ENCODE assay signal across 9 cellular contexts in the genomic region with DNA sequence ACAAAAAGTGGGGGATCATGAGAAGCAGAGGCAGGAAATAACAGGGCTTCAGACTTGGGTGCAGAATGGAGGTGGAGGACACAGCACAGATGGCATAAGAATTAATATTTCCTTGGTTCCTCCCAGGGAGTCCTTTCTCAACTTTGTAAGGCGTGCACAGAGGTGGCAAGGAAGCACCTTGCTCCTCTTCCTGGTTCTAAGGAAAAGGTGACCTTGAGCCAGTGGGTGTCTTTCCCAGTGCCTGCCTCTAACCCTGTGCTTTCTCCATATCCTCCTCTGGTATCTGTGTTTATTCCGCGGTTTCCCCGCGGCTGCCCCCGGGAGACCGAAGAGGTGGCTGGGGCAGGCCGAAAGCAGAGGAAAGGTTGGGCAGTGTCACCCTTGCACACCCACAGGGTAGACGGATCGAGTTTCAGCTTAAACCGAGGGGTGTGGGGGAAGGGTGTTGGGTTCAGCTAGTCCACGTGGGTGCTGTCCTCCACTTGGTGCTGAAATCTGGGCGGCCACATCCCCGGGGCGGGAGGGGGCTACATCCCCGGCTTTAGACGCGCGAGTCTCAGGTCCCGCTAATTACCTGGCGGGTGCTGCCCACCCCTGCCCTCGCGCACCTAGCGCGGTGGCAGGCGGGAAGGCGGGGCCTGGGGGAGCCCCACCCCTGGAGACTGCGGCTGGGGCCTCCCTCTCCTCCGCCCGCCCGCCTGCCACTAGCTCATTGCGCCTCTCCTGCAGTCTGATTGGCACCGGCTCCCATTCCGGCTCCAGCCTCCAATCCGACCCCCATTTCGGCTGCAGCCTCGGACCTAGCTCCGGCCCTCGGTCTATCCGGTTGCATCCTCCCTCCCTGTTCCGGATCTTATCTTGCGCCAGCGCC. TPM values are rescaled to one million over a fixed set of nuclear protein-coding genes. Genes with fewer than 3 reads are reported as not detected.
DNase-seq lines count a peak whose midpoint lies in the region; ATAC-seq, FAIRE-seq and TF ChIP-seq lines count a peak whose summit lies in the region.
"Not testable (repeated sequence)": the region's sequence is repeated elsewhere in the genome, so short reads cannot be mapped to it uniquely, and the experiment has no call there.
"Had no signal": no experiment of that assay in that cellular context is flagged by ENCODE, and none has a peak within 500 bp of the region (broad histone marks: within the 10 kb centered on the region; RNA-seq: fewer than 3 reads in every experiment).

Gene CKMT1A (plus strand): TSS at position 712 of the 871 bp plus-strand sequence. CDS start 192 bp downstream, outside the sequence.

- H3K4me2 ChIP-seq in PC-3 (ENCODE audit: low read length); HepG2 (ENCODE audit: low read depth, low read length): not testable (repeated sequence)

- not testable (repeated sequence) for H3K4me1 ChIP-seq in PC-3 (ENCODE audit: insufficient read depth, low read length); HepG2 (ENCODE audit: insufficient read depth, low read length)

- H3K4me1 Mint-ChIP-seq in activated CD8-positive, alpha-beta T cell treated with anti-CD3 and anti-CD28 coated beads for 36 hours (ENCODE audit: low read depth); MCF 10A (ENCODE audit: insufficient read depth, unreplicated experiment); glutamatergic neuron (ENCODE audit: low read depth, unreplicated experiment); type B pancreatic cell (ENCODE audit: unreplicated experiment): not testable (repeated sequence)

- CTCF ChIA-PET in PC-3 (lab: Charles Lee); activated CD8-positive, alpha-beta T cell treated with anti-CD3 and anti-CD28 coated beads for 36 hours (lab: Charles Lee); MCF 10A (lab: Yijun Ruan, JAX); HepG2 (lab: Yijun Ruan, JAX; ENCODE audit: low intra/inter-chr PET ratio, low total read pairs): not testable (repeated sequence)

- not testable (repeated sequence) for H3K4me3 ChIP-seq in PC-3 (ENCODE audit: low read length); HepG2 (replicated peaks in 1 of 3; ENCODE audit: insufficient read depth in 1 of 3, low read depth in 2 of 3, low read length in 3 of 3)

- no CpG with 5 or more reads among the region's 43 CpGs for WGBS in HepG2 (ENCODE audit: low lambda C conversion rate)

- not testable (repeated sequence) for H3K27me3 ChIP-seq in PC-3 (ENCODE audit: low read length); HepG2 (ENCODE audit: control insufficient read depth in 1 of 2, insufficient read depth in 2 of 2, low read length in 2 of 2)

- H3K27ac ChIP-seq in PC-3 (ENCODE audit: low read length); HepG2 (ENCODE audit: extremely low read length, insufficient read depth, low read length): not testable (repeated sequence)

- ATAC-seq in PC-3 = peak; percentile 58
- ATAC-seq in activated CD8-positive, alpha-beta T cell treated with anti-CD3 and anti-CD28 coated beads for 36 hours = peak; percentile 40
- peak; percentile 68 for ATAC-seq in HepG2
- peak; percentile 37 for ATAC-seq in omental fat pad (ENCODE audit: low FRiP score)

- H3K9me2 ChIP-seq in PC-3 (replicated peaks; ENCODE audit: low read length) = not testable (repeated sequence)

- intact Hi-C loops in PC-3 (cut with micrococcal nuclease); activated CD8-positive, alpha-beta T cell treated with anti-CD3 and anti-CD28 coated beads for 36 hours (cut with micrococcal nuclease); MCF 10A (cut with micrococcal nuclease); HepG2 (cut with micrococcal nuclease; ENCODE audit: unreplicated experiment): not testable (repeated sequence)

- peak; percentile 71 for FAIRE-seq in HepG2 (lab: Jason Lieb, UNC)

- H3K9me3 Mint-ChIP-seq in activated CD8-positive, alpha-beta T cell treated with anti-CD3 and anti-CD28 coated beads for 36 hours; MCF 10A (ENCODE audit: unreplicated experiment); glutamatergic neuron (ENCODE audit: unreplicated experiment); type B pancreatic cell: not testable (repeated sequence)

- not testable (repeated sequence) for H3K9me3 ChIP-seq in PC-3 (ENCODE audit: low read length); HepG2 (ENCODE audit: low read length)

- not testable (repeated sequence) for H3K4me3 Mint-ChIP-seq in activated CD8-positive, alpha-beta T cell treated with anti-CD3 and anti-CD28 coated beads for 36 hours; MCF 10A (ENCODE audit: unreplicated experiment); glutamatergic neuron (ENCODE audit: unreplicated experiment); type B pancreatic cell

- not testable (repeated sequence) for TF ChIP-seq EP300 in HepG2 (IDR thresholded peaks at IDR 0.05; ENCODE audit: low read depth in 2 of 2, low read length in 2 of 2); HepG2 (CRISPR knock-in tag; IDR thresholded peaks at IDR 0.05; ENCODE audit: borderline replicate concordance)

- H3K9ac ChIP-seq in PC-3 (ENCODE audit: low read length); HepG2 (ENCODE audit: insufficient read depth, low read depth, low read length): not testable (repeated sequence)

- TF ChIP-seq RAD21 in HepG2 (CRISPR knock-in tag; IDR thresholded peaks at IDR 0.05) = not testable (repeated sequence)

- in situ Hi-C loops in HepG2 (cut with HindIII; ENCODE audit: extremely low pct_ligation_motif_present, low pct_unique_long_range_greater_than_20kb) = not testable (repeated sequence)

- H3K27me3 Mint-ChIP-seq in activated CD8-positive, alpha-beta T cell treated with anti-CD3 and anti-CD28 coated beads for 36 hours = peaks cover 11% of the 10 kb centered on the region
- not testable (repeated sequence) for H3K27me3 Mint-ChIP-seq in MCF 10A (ENCODE audit: insufficient read depth, unreplicated experiment); glutamatergic neuron (ENCODE audit: unreplicated experiment); type B pancreatic cell

- H3K27ac Mint-ChIP-seq in activated CD8-positive, alpha-beta T cell treated with anti-CD3 and anti-CD28 coated beads for 36 hours; MCF 10A (ENCODE audit: low read depth, unreplicated experiment); glutamatergic neuron (ENCODE audit: unreplicated experiment); type B pancreatic cell: not testable (repeated sequence)

- POLR2A ChIA-PET in PC-3 (lab: Charles Lee; ENCODE audit: unreplicated experiment); activated CD8-positive, alpha-beta T cell treated with anti-CD3 and anti-CD28 coated beads for 36 hours (lab: Charles Lee); MCF 10A (lab: Yijun Ruan, JAX); HepG2 (lab: Yijun Ruan, JAX): not testable (repeated sequence)

- TF ChIP-seq POLR2A in HepG2 (IDR thresholded peaks at IDR 0.05; ENCODE audit: insufficient read depth in 1 of 2, low read depth in 2 of 2, low read length in 2 of 2) = not testable (repeated sequence)

- H2AFZ ChIP-seq in PC-3 (ENCODE audit: low read length); HepG2 (ENCODE audit: low read length): not testable (repeated sequence)

- not testable (repeated sequence) for BruUV-seq in PC-3 (replicated peaks; lab: Mats Ljungman, UMichigan); MCF 10A (replicated peaks; lab: Mats Ljungman, UMichigan); HepG2 (replicated peaks; lab: Mats Ljungman, UMichigan)

- not testable (repeated sequence) for H3K36me3 ChIP-seq in PC-3 (ENCODE audit: low read depth, low read length); HepG2 (replicated peaks in 1 of 2; ENCODE audit: control insufficient read depth in 1 of 2, insufficient read depth in 2 of 2, low read length in 2 of 2)

- not testable (repeated sequence) for H3K36me3 Mint-ChIP-seq in activated CD8-positive, alpha-beta T cell treated with anti-CD3 and anti-CD28 coated beads for 36 hours (ENCODE audit: low read depth); glutamatergic neuron (ENCODE audit: unreplicated experiment); type B pancreatic cell
- peaks cover 11% of the 10 kb centered on the region for H3K36me3 Mint-ChIP-seq in MCF 10A (ENCODE audit: insufficient read depth, unreplicated experiment)

- DNase-seq in PC-3; activated CD8-positive, alpha-beta T cell treated with anti-CD3 and anti-CD28 coated beads for 36 hours; MCF 10A (ENCODE audit: unreplicated experiment); glutamatergic neuron; HepG2 (ENCODE audit: low spot score); omental fat pad (ENCODE audit: low spot score); type B pancreatic cell (ENCODE audit: extremely low spot score, unreplicated experiment): not testable (repeated sequence)

- H4K20me1 ChIP-seq in PC-3 (ENCODE audit: low read length); HepG2 (ENCODE audit: insufficient read depth, low read length): not testable (repeated sequence)

- H3K79me2 ChIP-seq in PC-3 (ENCODE audit: low read length); HepG2 (ENCODE audit: insufficient read depth, low read length): not testable (repeated sequence)

- TF ChIP-seq CTCF in PC-3 (conservative IDR thresholded peaks at IDR 0.05; ENCODE audit: low read depth, low read length); activated CD8-positive, alpha-beta T cell treated with anti-CD3 and anti-CD28 coated beads for 36 hours (IDR thresholded peaks at IDR 0.05); MCF 10A (IDR thresholded peaks at IDR 0.05; ENCODE audit: unreplicated experiment); glutamatergic neuron (IDR thresholded peaks at IDR 0.05; ENCODE audit: partially characterized antibody, unreplicated experiment); HepG2 (CRISPR knock-in tag; IDR thresholded peaks at IDR 0.05); omental fat pad (IDR thresholded peaks at IDR 0.05); type B pancreatic cell (conservative IDR thresholded peaks at IDR 0.05): not testable (repeated sequence)

- H3F3A ChIP-seq in PC-3 (ENCODE audit: low read length, unreplicated experiment) = not testable (repeated sequence)

RNA-seq across cellular contexts. Expression of gene CKMT1A, which starts in this region (rescaled TPM):
- total RNA-seq in PC-3 (2014; rRNA removed) = 1.7 and 4.4 TPM in 2 replicates
- total RNA-seq in activated CD8-positive, alpha-beta T cell treated with anti-CD3 and anti-CD28 coated beads for 36 hours = under 1 TPM; 0.32 to 0.38 TPM
- 11.4 and 27.5 TPM in 2 replicates for total RNA-seq in MCF 10A (2022)
- 15.7 TPM for total RNA-seq in glutamatergic neuron (ENCODE audit: unreplicated experiment)
- total RNA-seq in HepG2 (2016; rRNA removed; fragmentation: Illumina TruSeq; extraction: Trizol) = 0.13 TPM in 1 of 2 replicates, not detected in the other
- not detected in 2 replicates for total RNA-seq in HepG2 (2016; cell fraction: cytosol; rRNA removed; fragmentation: Illumina TruSeq; extraction: Trizol; ENCODE audit: low read depth)
- total RNA-seq in HepG2 (2016; cell fraction: insoluble cytoplasmic fraction; rRNA removed; fragmentation: Illumina TruSeq; extraction: Trizol) = 0.22 TPM in 1 of 2 replicates, not detected in the other
- total RNA-seq in HepG2 (2016; cell fraction: membrane; rRNA removed; fragmentation: Illumina TruSeq; extraction: Trizol) = not detected in 2 replicates
- 0.41 TPM in 1 of 2 replicates, not detected in the other for total RNA-seq in HepG2 (2016; cell fraction: nucleus; rRNA removed; fragmentation: Illumina TruSeq; extraction: Trizol)
- polyA plus RNA-seq in HepG2 (2011; rRNA removed) = 0.46 TPM in 1 of 2 replicates, not detected in the other
- polyA plus RNA-seq in HepG2 (2011; cell fraction: cytosol; rRNA removed) = 0.03 and 0.27 TPM in 2 replicates
- polyA plus RNA-seq in HepG2 (2011; cell fraction: nucleus; rRNA removed) = 0.11 and 0.23 TPM in 2 replicates
- polyA plus RNA-seq in HepG2 (2012) = 0.17 and 0.34 TPM in 2 replicates
- 0.09 and 0.27 TPM in 2 replicates for polyA plus RNA-seq in HepG2 (2016; cell fraction: cytosol; fragmentation: Illumina TruSeq; extraction: Trizol; ENCODE audit: low read depth)
- 0.20 and 0.40 TPM in 2 replicates for polyA plus RNA-seq in HepG2 (2016; cell fraction: insoluble cytoplasmic fraction; fragmentation: Illumina TruSeq; extraction: Trizol; ENCODE audit: low read depth)
- 0.12 TPM in 1 of 2 replicates, not detected in the other for polyA plus RNA-seq in HepG2 (2016; cell fraction: membrane; fragmentation: Illumina TruSeq; extraction: Trizol; ENCODE audit: low read depth)
- polyA plus RNA-seq in HepG2 (2016; cell fraction: nucleus; fragmentation: Illumina TruSeq; extraction: Trizol; ENCODE audit: insufficient read depth, low read depth) = 1.4 TPM in 1 of 2 replicates, not detected in the other
- polyA minus RNA-seq in HepG2 (2011; rRNA and poly(A)+ RNA removed; ENCODE audit: low replicate concordance) = 1.8 and 2.1 TPM in 2 replicates
- 0.70 TPM in 1 of 2 replicates, not detected in the other for polyA minus RNA-seq in HepG2 (2011; cell fraction: cytosol; rRNA and poly(A)+ RNA removed)
- polyA minus RNA-seq in HepG2 (2011; cell fraction: nucleus; rRNA and poly(A)+ RNA removed) = not detected in 2 replicates
- 1 to 10 TPM in 3 of 4 donors, under 1 TPM in 1; 0.79 to 3.8 (median 1.6) TPM for total RNA-seq in omental fat pad
- total RNA-seq in type B pancreatic cell (ENCODE audit: low replicate concordance) = 37.3 and 79.5 TPM in 2 replicates
- total RNA-seq: posterior vena cava had no signal
- polyA plus RNA-seq: liver had no signal

Comparison
In these comparisons a context has a peak if more than half of its experiments do, and no peak if none do; other contexts are left out.
1. Peak in ATAC-seq in activated CD8-positive, alpha-beta T cell treated with anti-CD3 and anti-CD28 coated beads for 36 hours; RNA of the gene not detected or under 1 TPM.